Comparison of ENCODE assay signal across 8 cellular contexts in genomic region chr5:87268126-87268969, GRCh38. TPM values are rescaled to one million over a fixed set of nuclear protein-coding genes. Genes with fewer than 3 reads are reported as not detected.
A peak's percentile ranks its signal among the peaks of the same experiment; 100 is the strongest.
DNase-seq lines count a peak whose midpoint lies in the region; FAIRE-seq and TF ChIP-seq lines count a peak whose summit lies in the region.

No MANE protein-coding gene starts in this region.

- no peak for FAIRE-seq in H54 (lab: Jason Lieb, UNC)
- FAIRE-seq in bronchial epithelial cell (lab: Jason Lieb, UNC): no peak
- no peak for FAIRE-seq in small intestine (lab: Jason Lieb, UNC)

- TF ChIP-seq POLR2A in H54 (IDR thresholded peaks at IDR 0.05; ENCODE audit: low read depth, low read length): peak; percentile 72

- peaks cover 0 to 5% of the 10 kb centered on the region in 2 donors for H3K4me1 ChIP-seq in small intestine (ENCODE audit: control insufficient read depth in 2 of 2, insufficient read depth in 1 of 2, low read depth in 1 of 2, low read length in 1 of 2)

- no peaks in the 10 kb centered on the region for H3K9me3 ChIP-seq in small intestine (ENCODE audit: control insufficient read depth, low read depth)

- in situ Hi-C loops in GM13976 (cut with MboI; ENCODE audit: low sequenced_read_pairs, unreplicated experiment): no loop called here

- TF ChIP-seq CTCF in GM13976 (IDR thresholded peaks at IDR 0.05; ENCODE audit: borderline replicate concordance, control extremely low read depth, extremely low read depth, insufficient read depth, missing control alignments): no peak
- TF ChIP-seq CTCF in LNCaP clone FGC (IDR thresholded peaks at IDR 0.05; ENCODE audit: control insufficient read depth, extremely low read depth, insufficient read depth): no peak
- TF ChIP-seq CTCF in WI38 (IDR thresholded peaks at IDR 0.05; ENCODE audit: low read depth, low read length): no peak
- TF ChIP-seq CTCF in bronchial epithelial cell (IDR thresholded peaks at IDR 0.05; ENCODE audit: insufficient read depth, low read length, severe bottlenecking): no peak

- peak overlapping the region; percentile 91 to 99 (median 98) for H3K4me3 Mint-ChIP-seq in immature natural killer cell

- H3K36me3 ChIP-seq in bronchial epithelial cell (ENCODE audit: control insufficient read depth, insufficient read depth, low read length) (no peaks in the 10 kb centered on the region), small intestine (ENCODE audit: control insufficient read depth in 2 of 2, insufficient read depth in 2 of 2, low read length in 2 of 2) (no peaks in the 10 kb centered on the region)

- no peaks in the 10 kb centered on the region for H3K36me3 Mint-ChIP-seq in immature natural killer cell

- H3K4me1 Mint-ChIP-seq in immature natural killer cell: peaks cover 37 to 52% of the 10 kb centered on the region in 2 donors

- 0% methylated on average over 40 to 49 of the region's 49 CpGs for WGBS in small intestine, 3 donors

- peaks cover 5 to 15% (median 14%) of the 10 kb centered on the region in 3 donors for H3K27me3 Mint-ChIP-seq in immature natural killer cell (ENCODE audit: low read depth in 3 of 3)

- DNase-seq in GM13976 (ENCODE audit: low spot score) (peak; percentile 71), H54 (ENCODE audit: insufficient read length, low spot score) (peak; percentile 30), LNCaP clone FGC (ENCODE audit: low read depth) (no peak), bronchial epithelial cell (ENCODE audit: low read depth) (peak; percentile 58), immature natural killer cell (peak in 2 of 3 donors; percentile 82 to 84), small intestine (peak; percentile 70), DMS153 (lab: John Stamatoyannopoulos, UW) (no peak)

- H3K27ac Mint-ChIP-seq in immature natural killer cell: peak overlapping the region; percentile 84 to 96 (median 91)

- H3K27ac ChIP-seq in small intestine (ENCODE audit: low read depth in 1 of 2, low read length in 1 of 2): peak overlapping the region; percentile 93 to 98

- H3K27me3 ChIP-seq in bronchial epithelial cell (ENCODE audit: control insufficient read depth, insufficient read depth, low read length): no peaks in the 10 kb centered on the region
- no peaks in the 10 kb centered on the region for H3K27me3 ChIP-seq in small intestine (ENCODE audit: control insufficient read depth in 2 of 2, insufficient read depth in 2 of 2, low read length in 2 of 2)

- H3K4me3 ChIP-seq in LNCaP clone FGC (ENCODE audit: low read depth, low read length) (peak overlapping the region; percentile 91), WI38 (ENCODE audit: low read depth, low read length) (peak overlapping the region; percentile 94), bronchial epithelial cell (ENCODE audit: low read depth, low read length) (peak overlapping the region; percentile 68), small intestine (ENCODE audit: low read depth in 1 of 2, low read length in 2 of 2) (peak overlapping the region; percentile 73 to 96)

- no peaks in the 10 kb centered on the region for H3K9me3 Mint-ChIP-seq in immature natural killer cell

RNA-seq across cellular contexts. Expression of gene RASA1, which starts 0.7 kb away (rescaled TPM):
- 22.6 and 32.3 TPM in 2 replicates for total RNA-seq in bronchial epithelial cell
- polyA plus RNA-seq in immature natural killer cell: 1 to 10 TPM; 1.7 to 8.7 (median 4.0) TPM
- 10 to 100 TPM in 2 of 3 donors, 1 to 10 TPM in 1; 9.5 to 14.3 (median 13.0) TPM for polyA plus RNA-seq in small intestine

Comparison
In these comparisons a context has a peak if more than half of its experiments do, and no peak if none do; other contexts are left out.
1. DNase-seq: peak in GM13976 (single experiment), H54 (single experiment), bronchial epithelial cell (single experiment), immature natural killer cell (2 of 3) and small intestine (single experiment); none in LNCaP clone FGC (single experiment) and DMS153 (single experiment).
2. Peak in every context shown above with its lines, with median percentiles within 50 percentile points of each other: H3K4me3 ChIP-seq.